Comparison of ENCODE assay signal across 8 cellular contexts in genomic region chr6:135054575-135055498, GRCh38. TPM values are rescaled to one million over a fixed set of nuclear protein-coding genes. Genes with fewer than 3 reads are reported as not detected.
A peak's percentile ranks its signal among the peaks of the same experiment; 100 is the strongest.
DNase-seq lines count a peak whose midpoint lies in the region; TF ChIP-seq lines count a peak whose summit lies in the region.

Gene HBS1L (minus strand): TSS chr6:135054822. CDS start chr6:135054691, 131 bp downstream.

- TF ChIP-seq CTCF in MM.1S (IDR thresholded peaks at IDR 0.05; ENCODE audit: low read length) (no peak), fibroblast of the aortic adventitia (IDR thresholded peaks at IDR 0.05; ENCODE audit: insufficient read depth, low read length) (no peak), nephron (IDR thresholded peaks at IDR 0.05; ENCODE audit: unreplicated experiment in 3 of 3) (no peak)

- peaks cover 4% of the 10 kb centered on the region; the same call in 1 of the 2 replicates for H3K4me1 ChIP-seq in ES-I3 (ENCODE audit: insufficient read depth, low read length)
- peaks cover 10% of the 10 kb centered on the region for H3K4me1 ChIP-seq in HAP-1
- H3K4me1 ChIP-seq in MM.1S (ENCODE audit: low read length): peaks cover 18% of the 10 kb centered on the region

- peak within 1 kb of the TSS; percentile 66 for H3K27ac ChIP-seq in MM.1S (ENCODE audit: low read length)

- H3K4me3 ChIP-seq in HAP-1 (peak within 1 kb of the TSS; percentile 82), MM.1S (ENCODE audit: low read length) (peak within 1 kb of the TSS; percentile 99), fibroblast of the aortic adventitia (ENCODE audit: low read depth, low read length) (peak within 1 kb of the TSS; percentile 99)

- no peaks in the 10 kb centered on the region for H4K20me1 ChIP-seq in MM.1S (ENCODE audit: insufficient read depth, low read length)

- H3K27me3 ChIP-seq in HAP-1 (ENCODE audit: low read depth) (no peaks in the 10 kb centered on the region), MM.1S (replicated peaks; ENCODE audit: insufficient read depth, low read length) (no peaks in the 10 kb centered on the region)

- peaks cover 5% of the 10 kb centered on the region for H3K36me3 Mint-ChIP-seq in nephron (ENCODE audit: low read depth)
- peaks cover 27% of the 10 kb centered on the region for H3K36me3 Mint-ChIP-seq in stimulated activated naive CD8-positive, alpha-beta T cell treated with anti-CD3 and anti-CD28 coated beads, Interleukin-15, Interleukin-2, amounts not matched to agents 100 ng/mL and 50 ng/mL, for 24 hours (ENCODE audit: low read depth)

- peak within 1 kb of the TSS; percentile 97 to 98 (median 97) for H3K27ac Mint-ChIP-seq in nephron
- H3K27ac Mint-ChIP-seq in stimulated activated naive CD8-positive, alpha-beta T cell treated with anti-CD3 and anti-CD28 coated beads, Interleukin-15, Interleukin-2, amounts not matched to agents 100 ng/mL and 50 ng/mL, for 24 hours: peak within 1 kb of the TSS; percentile 98

- H3K9me3 Mint-ChIP-seq in nephron: no peaks in the 10 kb centered on the region
- H3K9me3 Mint-ChIP-seq in stimulated activated naive CD8-positive, alpha-beta T cell treated with anti-CD3 and anti-CD28 coated beads, Interleukin-15, Interleukin-2, amounts not matched to agents 100 ng/mL and 50 ng/mL, for 24 hours: no peaks in the 10 kb centered on the region

- H3F3A ChIP-seq in MM.1S (ENCODE audit: insufficient read depth, low read length): peaks cover 6% of the 10 kb centered on the region; the same call in 1 of the 2 replicates

- H3K9ac ChIP-seq in ES-I3 (ENCODE audit: low read depth, low read length) (peak within 1 kb of the TSS; percentile 91), MM.1S (ENCODE audit: low read length) (peak within 1 kb of the TSS; percentile 97)

- no peaks in the 10 kb centered on the region for H3K9me2 ChIP-seq in MM.1S (replicated peaks; ENCODE audit: insufficient read depth, low read length)

- H3K36me3 ChIP-seq in ES-I3 (ENCODE audit: insufficient read depth, low read length): no peaks in the 10 kb centered on the region
- peaks cover 3% of the 10 kb centered on the region for H3K36me3 ChIP-seq in HAP-1 (replicated peaks)
- no peaks in the 10 kb centered on the region; the same call in 1 of the 2 replicates for H3K36me3 ChIP-seq in MM.1S (replicated peaks; ENCODE audit: insufficient read depth, low read length)

- peaks cover 3% of the 10 kb centered on the region for H3K27me3 Mint-ChIP-seq in nephron (ENCODE audit: low read depth)
- H3K27me3 Mint-ChIP-seq in stimulated activated naive CD8-positive, alpha-beta T cell treated with anti-CD3 and anti-CD28 coated beads, Interleukin-15, Interleukin-2, amounts not matched to agents 100 ng/mL and 50 ng/mL, for 24 hours: no peaks in the 10 kb centered on the region

- peak within 1 kb of the TSS; percentile 97 to 98 (median 97) for H3K4me3 Mint-ChIP-seq in nephron
- peak within 1 kb of the TSS; percentile 98 for H3K4me3 Mint-ChIP-seq in stimulated activated naive CD8-positive, alpha-beta T cell treated with anti-CD3 and anti-CD28 coated beads, Interleukin-15, Interleukin-2, amounts not matched to agents 100 ng/mL and 50 ng/mL, for 24 hours

- peak within 1 kb of the TSS; percentile 100 for H2AFZ ChIP-seq in MM.1S (ENCODE audit: low read length)

- peak; percentile 97 to 98 for DNase-seq in HAP-1 (ENCODE audit: low spot score in 2 of 2)
- peak; percentile 98 for DNase-seq in MM.1S
- peak; percentile 56 for DNase-seq in SIG-M5 (lab: John Stamatoyannopoulos, UW)
- peak; percentile 96 for DNase-seq in activated gamma-delta T cell (lab: John Stamatoyannopoulos, UW)
- DNase-seq in fibroblast of the aortic adventitia (ENCODE audit: low read depth): peak; percentile 98

- H3K9me3 ChIP-seq in ES-I3 (ENCODE audit: control insufficient read depth, insufficient read depth, low read length): no peaks in the 10 kb centered on the region
- H3K9me3 ChIP-seq in HAP-1: no peaks in the 10 kb centered on the region
- no peaks in the 10 kb centered on the region for H3K9me3 ChIP-seq in MM.1S (replicated peaks; ENCODE audit: insufficient read depth, low read length)

- peaks cover 20% of the 10 kb centered on the region for H3K4me1 Mint-ChIP-seq in nephron
- H3K4me1 Mint-ChIP-seq in stimulated activated naive CD8-positive, alpha-beta T cell treated with anti-CD3 and anti-CD28 coated beads, Interleukin-15, Interleukin-2, amounts not matched to agents 100 ng/mL and 50 ng/mL, for 24 hours (ENCODE audit: low read depth): peaks cover 28% of the 10 kb centered on the region

- peaks cover 48% of the 10 kb centered on the region for H3K79me2 ChIP-seq in MM.1S (ENCODE audit: low read length)

- peak within 1 kb of the TSS; percentile 71 for H3K4me2 ChIP-seq in MM.1S (ENCODE audit: low read depth, low read length)

- in situ Hi-C loops in HAP-1 (cut with MboI; ENCODE audit: low sequenced_read_pairs): no loop called here

RNA-seq across cellular contexts. Expression of gene HBS1L, which starts in this region (rescaled TPM):
- total RNA-seq in fibroblast of the aortic adventitia (ENCODE audit: low replicate concordance): 141 and 158 TPM in 2 replicates

Comparison
In these comparisons a context has a peak if more than half of its experiments do, and no peak if none do; other contexts are left out.
1. Peak in every context shown above with its lines: DNase-seq, H3K4me3 ChIP-seq and H3K27ac ChIP-seq.